ENCODE assay signal across 15 cellular contexts in genomic region chr3:123467051-123467450, GRCh38. TPM values are rescaled to one million over a fixed set of nuclear protein-coding genes. Genes with fewer than 3 reads are reported as not detected.
DNase-seq lines count a peak whose midpoint lies in the region; ATAC-seq, FAIRE-seq and TF ChIP-seq lines count a peak whose summit lies in the region.
"Had no signal": no experiment of that assay in that cellular context is flagged by ENCODE, and none has a peak within 500 bp of the region (broad histone marks: within the 10 kb centered on the region; RNA-seq: fewer than 3 reads in every experiment).

No MANE protein-coding gene starts in this region.

- H3K36me3 Mint-ChIP-seq in effector memory CD8-positive, alpha-beta T cell (ENCODE audit: insufficient read depth): peaks cover 5% of the 10 kb centered on the region
- H3K36me3 Mint-ChIP-seq: CD4-positive, alpha-beta memory T cell had no signal

- 23 to 74% methylated on average over 5 of the region's 5 CpGs for WGBS in sigmoid colon, 2 donors
- WGBS in neuronal stem cell (ENCODE audit: extremely low coverage in 2 of 2, insufficient read length in 2 of 2, insufficient replicate concordance in 1 of 2), 2 donors: no CpG with 5 or more reads among the region's 5 CpGs

- no peak overlapping the region for H2AFZ ChIP-seq in neuronal stem cell (ENCODE audit: low read length)
- H2AFZ ChIP-seq: GM23338 had no signal

- no peak overlapping the region for H4K8ac ChIP-seq in neuronal stem cell (ENCODE audit: low read depth, low read length)

- TF ChIP-seq EP300 in sigmoid colon (IDR thresholded peaks at IDR 0.05): no peak

- H3K14ac ChIP-seq in neuronal stem cell (ENCODE audit: low read length): no peak overlapping the region

- H3K27me3 ChIP-seq in kidney epithelial cell (ENCODE audit: control insufficient read depth, insufficient read depth, low read length) (peaks cover 7% of the 10 kb centered on the region), sigmoid colon (no peaks in the 10 kb centered on the region), neuronal stem cell (ENCODE audit: control insufficient read depth in 3 of 3, insufficient read depth in 3 of 3, low read depth in 1 of 3, low read length in 3 of 3) (peaks cover 0 to 39% (median 1%) of the 10 kb centered on the region in 3 experiments)
- H3K27me3 ChIP-seq: BE2C had no signal

- no peak for ATAC-seq in effector memory CD8-positive, alpha-beta T cell (replicated peaks)
- ATAC-seq: A549, GM12878 had no signal

- no peak overlapping the region for H4K91ac ChIP-seq in neuronal stem cell (ENCODE audit: low read depth, low read length, poor library complexity)

- H3K27me3 Mint-ChIP-seq in effector memory CD8-positive, alpha-beta T cell: peaks cover 34 to 44% of the 10 kb centered on the region in 2 donors

- H3K4me1 ChIP-seq in sigmoid colon (no peaks in the 10 kb centered on the region), neuronal stem cell (ENCODE audit: control insufficient read depth in 2 of 2, insufficient read depth in 1 of 2, low read depth in 1 of 2, low read length in 2 of 2) (no peaks in the 10 kb centered on the region)
- H3K4me1 ChIP-seq: A549, BE2C had no signal

- H2BK12ac ChIP-seq in neuronal stem cell (ENCODE audit: low read length): no peak overlapping the region

- H3K27ac Mint-ChIP-seq in effector memory CD8-positive, alpha-beta T cell: no peak overlapping the region
- H3K27ac Mint-ChIP-seq: CD4-positive, alpha-beta memory T cell; GM23338 had no signal

- H3K4me3 Mint-ChIP-seq in effector memory CD8-positive, alpha-beta T cell: no peak overlapping the region
- H3K4me3 Mint-ChIP-seq: CD4-positive, alpha-beta memory T cell; GM23338 had no signal

- FAIRE-seq in endometrium (lab: Jason Lieb, UNC): peak; percentile 18
- FAIRE-seq: A549, GM12878, HTR-8/SVneo had no signal

- H2BK15ac ChIP-seq in neuronal stem cell (ENCODE audit: low read length): no peak overlapping the region

- DNase-seq in kidney epithelial cell (ENCODE audit: low read depth) (peak; percentile 5), mucosa of gallbladder (ENCODE audit: low spot score) (peak; percentile 36), sigmoid colon (peak; percentile 6), neuronal stem cell (ENCODE audit: low spot score) (no peak), ureter (ENCODE audit: low spot score) (no peak)
- DNase-seq in effector memory CD8-positive, alpha-beta T cell: no peak
- DNase-seq: BE2C; CD4-positive, alpha-beta memory T cell; DMS79 had no signal

- no peak overlapping the region for H3K4me2 ChIP-seq in neuronal stem cell (ENCODE audit: insufficient read depth, low read length, poor library complexity, severe bottlenecking)
- H3K4me2 ChIP-seq: A549, GM23338 had no signal

- peaks cover 0 to 3% of the 10 kb centered on the region in 2 donors for H3K4me1 Mint-ChIP-seq in effector memory CD8-positive, alpha-beta T cell (ENCODE audit: low read depth in 2 of 2)
- H3K4me1 Mint-ChIP-seq: CD4-positive, alpha-beta memory T cell; GM23338 had no signal

- H2BK120ac ChIP-seq in neuronal stem cell (ENCODE audit: low read depth, low read length): no peak overlapping the region

- no peak overlapping the region for H3K9ac ChIP-seq in neuronal stem cell (ENCODE audit: low read depth, low read length, poor library complexity)

- H3K9me3 ChIP-seq in sigmoid colon (no peaks in the 10 kb centered on the region), neuronal stem cell (replicated peaks in 1 of 2; ENCODE audit: control insufficient read depth in 2 of 2, insufficient read depth in 1 of 2, low read depth in 1 of 2, low read length in 2 of 2) (no peaks in the 10 kb centered on the region)
- H3K9me3 ChIP-seq: A549, BE2C had no signal

- no peaks in the 10 kb centered on the region for H3K79me1 ChIP-seq in neuronal stem cell (ENCODE audit: low read depth, low read length)

- H2AK5ac ChIP-seq in neuronal stem cell (ENCODE audit: low read depth, low read length): no peak overlapping the region

- H3K18ac ChIP-seq in neuronal stem cell (ENCODE audit: low read length): no peak overlapping the region

- H3K23ac ChIP-seq in neuronal stem cell (ENCODE audit: low read depth, low read length, poor library complexity): no peak overlapping the region

- no peak overlapping the region for H3K4me3 ChIP-seq in kidney epithelial cell (ENCODE audit: low read depth, low read length)
- no peak overlapping the region for H3K4me3 ChIP-seq in sigmoid colon
- no peak overlapping the region for H3K4me3 ChIP-seq in neuronal stem cell (ENCODE audit: low read length in 2 of 2)
- H3K4me3 ChIP-seq: A549, GM12878, GM23338 had no signal

- no peaks in the 10 kb centered on the region for H3K9me3 Mint-ChIP-seq in effector memory CD8-positive, alpha-beta T cell
- H3K9me3 Mint-ChIP-seq: CD4-positive, alpha-beta memory T cell; GM23338 had no signal

- H3K4ac ChIP-seq in neuronal stem cell (ENCODE audit: low read length): no peak overlapping the region

- no peak overlapping the region for H2BK5ac ChIP-seq in neuronal stem cell (ENCODE audit: low read length)

- TF ChIP-seq CTCF in kidney epithelial cell (IDR thresholded peaks at IDR 0.05; ENCODE audit: insufficient read depth, low read length, poor library complexity, severe bottlenecking) (no peak), sigmoid colon (IDR thresholded peaks at IDR 0.05) (no peak)

- H3K27ac ChIP-seq in sigmoid colon: no peak overlapping the region
- H3K27ac ChIP-seq in neuronal stem cell (replicated peaks; ENCODE audit: low read length): no peak overlapping the region
- H3K27ac ChIP-seq: A549, C4-2B had no signal

- no peak for TF ChIP-seq POLR2A in sigmoid colon (IDR thresholded peaks at IDR 0.05)

- intact Hi-C loops in sigmoid colon (cut with DNase I): no loop called here

- H3K36me3 ChIP-seq in kidney epithelial cell (ENCODE audit: control insufficient read depth, insufficient read depth, low read length) (no peaks in the 10 kb centered on the region), sigmoid colon (no peaks in the 10 kb centered on the region), neuronal stem cell (replicated peaks in 1 of 2; ENCODE audit: control insufficient read depth in 2 of 2, insufficient read depth in 2 of 2, low read length in 2 of 2) (no peaks in the 10 kb centered on the region)
- H3K36me3 ChIP-seq: BE2C had no signal

RNA-seq across cellular contexts. Expression of gene ADCY5, which starts 18.2 kb away (rescaled TPM):
- total RNA-seq in kidney epithelial cell (0.67 and 1.5 TPM in 2 replicates), mucosa of gallbladder (25.8 TPM), sigmoid colon (10 to 100 TPM; 39.5 to 84.4 (median 62.2) TPM), ureter (27.8 TPM)
- polyA plus RNA-seq in sigmoid colon: 1 to 10 TPM; 1.4 to 9.9 (median 5.4) TPM
- polyA plus RNA-seq in neuronal stem cell (2013, experiment 1 of 2): 2.2 TPM
- 2.2 TPM for polyA plus RNA-seq in neuronal stem cell (2013, experiment 2 of 2)
- total RNA-seq: CD4-positive, alpha-beta memory T cell; GM12878 had no signal

Comparison
In these comparisons a context has a peak if more than half of its experiments do, and no peak if none do; other contexts are left out.
1. DNase-seq: peak in kidney epithelial cell (single experiment), mucosa of gallbladder (single experiment) and sigmoid colon (single experiment); none in effector memory CD8-positive, alpha-beta T cell (0 of 3), neuronal stem cell (single experiment) and ureter (single experiment).
2. RNA of gene ADCY5, which starts 18.2 kb away (total RNA-seq): 39.5 to 84.4 TPM in sigmoid colon, 27.8 TPM in ureter (single experiment) and 25.8 TPM in mucosa of gallbladder (single experiment); 0.67 to 1.5 TPM in kidney epithelial cell; every median in the first group is over 10 times any median in the second.